Comparison of ENCODE assay signal across 9 cellular contexts in genomic region chr4:54440394-54441223, GRCh38.
DNase-seq lines count a peak whose midpoint lies in the region; ATAC-seq and TF ChIP-seq lines count a peak whose summit lies in the region.
"Had no signal": no experiment of that assay in that cellular context is flagged by ENCODE, and none has a peak within 500 bp of the region (broad histone marks: within the 10 kb centered on the region; RNA-seq: fewer than 3 reads in every experiment).

No MANE protein-coding gene starts in this region.

- no peaks in the 10 kb centered on the region for H3K79me2 ChIP-seq in DND-41 (ENCODE audit: insufficient read depth, low read length)

- H3K9me3 ChIP-seq in DND-41 (ENCODE audit: insufficient read depth, low read length, severe bottlenecking) = no peaks in the 10 kb centered on the region
- no peaks in the 10 kb centered on the region for H3K9me3 ChIP-seq in adrenal gland (replicated peaks in 1 of 3)

- H3K9ac ChIP-seq in DND-41 (ENCODE audit: low read depth, low read length) = no peak overlapping the region

- H3K4me2 ChIP-seq in DND-41 (ENCODE audit: insufficient read depth, low read length) = no peak overlapping the region

- H2AFZ ChIP-seq in DND-41 (ENCODE audit: low read depth, low read length) = no peak overlapping the region

- no peaks in the 10 kb centered on the region for H4K20me1 ChIP-seq in DND-41 (ENCODE audit: insufficient read depth, low read length)

- WGBS in adrenal gland, 4 donors = 22 to 26% (median 25%) methylated on average over 7 of the region's 7 CpGs

- TF ChIP-seq POLR2A in adrenal gland (IDR thresholded peaks at IDR 0.05) = no peak

- H3K36me3 ChIP-seq in DND-41 (ENCODE audit: insufficient read depth, low read length) = no peaks in the 10 kb centered on the region
- H3K36me3 ChIP-seq in adrenal gland (replicated peaks in 1 of 2) = no peaks in the 10 kb centered on the region

- H3K27ac ChIP-seq in DND-41 (ENCODE audit: low read length) = no peak overlapping the region
- H3K27ac ChIP-seq in adrenal gland = no peak overlapping the region
- H3K27ac ChIP-seq in substantia nigra (ENCODE audit: low read depth, low read length, poor library complexity, severe bottlenecking) = peak overlapping the region; percentile 31

- H3K27me3 ChIP-seq in DND-41 (ENCODE audit: insufficient read depth, low read length, poor library complexity) (no peaks in the 10 kb centered on the region), adrenal gland (no peaks in the 10 kb centered on the region)

- H3K4me1 ChIP-seq in DND-41 (ENCODE audit: insufficient read depth, low read length) = no peaks in the 10 kb centered on the region
- no peaks in the 10 kb centered on the region for H3K4me1 ChIP-seq in adrenal gland (replicated peaks in 1 of 2)

- ATAC-seq in DND-41 (ENCODE audit: insufficient read depth, low read depth) (no peak), GM19351 (IDR thresholded peaks at IDR 0.05; ENCODE audit: unreplicated experiment) (no peak), HG03280 (IDR thresholded peaks at IDR 0.05; ENCODE audit: unreplicated experiment) (no peak), GM18517 (IDR thresholded peaks at IDR 0.05; ENCODE audit: unreplicated experiment) (no peak)

- intact Hi-C loops in adrenal gland (cut with DNase I) = loop anchor here in 1 of 2 donors (10.0 kb wide), 1 partner anchor 116 kb away; no protein-coding TSS in a partner anchor

- DNase-seq in DND-41 (peak; percentile 4), Kasumi-1 (lab: John Stamatoyannopoulos, UW) (peak; percentile 98), adrenal gland (peak in 4 of 7 donors; percentile 10 to 28 (median 25)), hepatic stellate cell (ENCODE audit: low spot score) (peak; percentile 22), substantia nigra (lab: John Stamatoyannopoulos, UW) (peak in 20 of 49 donors; percentile 0 to 31 (median 4))

- H3K4me3 ChIP-seq in DND-41 (ENCODE audit: low read depth in 1 of 2, low read length in 2 of 2) (no peak overlapping the region), adrenal gland (peak overlapping the region in 1 of 4 donors; percentile 21)
- H3K4me3 ChIP-seq: skin epidermis had no signal

- TF ChIP-seq CTCF in DND-41 (IDR thresholded peaks at IDR 0.05; ENCODE audit: borderline replicate concordance, extremely low read depth, low read length, poor library complexity, severe bottlenecking) (peak; percentile 56), adrenal gland (IDR thresholded peaks at IDR 0.05) (peak; percentile 33 to 64 (median 60))
